In genomic region chr6:15304337-15305078, GRCh38 we compare ENCODE assay signal across 16 cellular contexts. TPM values are rescaled to one million over a fixed set of nuclear protein-coding genes. Genes with fewer than 3 reads are reported as not detected.
DNase-seq lines count a peak whose midpoint lies in the region; ATAC-seq and TF ChIP-seq lines count a peak whose summit lies in the region.
"Had no signal": no experiment of that assay in that cellular context is flagged by ENCODE, and none has a peak within 500 bp of the region (broad histone marks: within the 10 kb centered on the region; RNA-seq: fewer than 3 reads in every experiment).

No MANE protein-coding gene starts in this region.

- ATAC-seq in activated naive CD8-positive, alpha-beta T cell treated with anti-CD3 and anti-CD28 coated beads, Interleukin-2, amount 10 ng/mL, durations not matched to agents 7 days and 5 days (ENCODE audit: low read depth) = no peak
- no peak for ATAC-seq in natural killer cell
- no peak for ATAC-seq in HG02610 (IDR thresholded peaks at IDR 0.05; ENCODE audit: unreplicated experiment)
- ATAC-seq: right cardiac atrium had no signal

- DNase-seq in NCI-H146 (lab: John Stamatoyannopoulos, UW) = peak; percentile 22
- DNase-seq in NCI-H146 treated with DMSO at 0.1 percent for 48 hours (lab: John Stamatoyannopoulos, UW; ENCODE audit: unreplicated experiment) = no peak
- DNase-seq in HUDEP-2 (lab: John Stamatoyannopoulos, UW; ENCODE audit: unreplicated experiment in 76 of 76) = peak in 73 of 76 experiments; percentile 16 to 92 (median 68)
- no peak for DNase-seq in activated naive CD8-positive, alpha-beta T cell treated with anti-CD3 and anti-CD28 coated beads, Interleukin-2, amount 10 ng/mL, durations not matched to agents 7 days and 5 days
- DNase-seq in natural killer cell = no peak
- no peak for DNase-seq in COLO829 (ENCODE audit: low spot score)
- no peak for DNase-seq in NCI-H1092 treated with DMSO at 0.1 percent for 48 hours (lab: John Stamatoyannopoulos, UW)
- DNase-seq: H7; Kasumi-1; kidney glomerular epithelial cell; NCI-H187; NCI-H526 treated with DMSO at 0.1 percent for 48 hours; right cardiac atrium; stimulated activated CD4-positive, alpha-beta T cell treated with anti-CD3 and anti-CD28 coated beads, Interleukin-4, amount 100 ng/mL, for 24 hours; stimulated activated naive B cell treated with anti-CD40 and anti-IgM and Interleukin-4, amounts not matched to agents 10 μg/mL and 1 μg/mL and 100 μg/mL, for 72 hours had no signal

- POLR2A ChIA-PET in activated naive CD8-positive, alpha-beta T cell treated with anti-CD3 and anti-CD28 coated beads, Interleukin-2, amount 10 ng/mL, durations not matched to agents 7 days and 5 days (lab: Charles Lee) = interaction anchor here (0.7 to 1.5 kb wide), 5 partner anchors 40 to 135 kb away, joined by 3 to 5 read pairs (median 4); partner anchors contain the start of gene JARID2

- H3K27me3 Mint-ChIP-seq in activated naive CD8-positive, alpha-beta T cell treated with anti-CD3 and anti-CD28 coated beads, Interleukin-2, amount 10 ng/mL, durations not matched to agents 7 days and 5 days = no peaks in the 10 kb centered on the region
- H3K27me3 Mint-ChIP-seq in natural killer cell (ENCODE audit: low read depth in 2 of 2) = no peaks in the 10 kb centered on the region
- H3K27me3 Mint-ChIP-seq: stimulated activated naive B cell treated with anti-CD40 and anti-IgM and Interleukin-4, amounts not matched to agents 10 μg/mL and 1 μg/mL and 100 μg/mL, for 72 hours had no signal

- H3K36me3 Mint-ChIP-seq in activated naive CD8-positive, alpha-beta T cell treated with anti-CD3 and anti-CD28 coated beads, Interleukin-2, amount 10 ng/mL, durations not matched to agents 7 days and 5 days = peaks cover 6% of the 10 kb centered on the region
- H3K36me3 Mint-ChIP-seq in natural killer cell = no peaks in the 10 kb centered on the region

- H3K9me3 Mint-ChIP-seq in activated naive CD8-positive, alpha-beta T cell treated with anti-CD3 and anti-CD28 coated beads, Interleukin-2, amount 10 ng/mL, durations not matched to agents 7 days and 5 days = no peaks in the 10 kb centered on the region
- H3K9me3 Mint-ChIP-seq in natural killer cell = no peaks in the 10 kb centered on the region
- H3K9me3 Mint-ChIP-seq: stimulated activated naive B cell treated with anti-CD40 and anti-IgM and Interleukin-4, amounts not matched to agents 10 μg/mL and 1 μg/mL and 100 μg/mL, for 72 hours had no signal

- intact Hi-C loops in natural killer cell (cut with micrococcal nuclease) = no loop called here

- peaks cover 71% of the 10 kb centered on the region for H3K4me1 Mint-ChIP-seq in activated naive CD8-positive, alpha-beta T cell treated with anti-CD3 and anti-CD28 coated beads, Interleukin-2, amount 10 ng/mL, durations not matched to agents 7 days and 5 days
- H3K4me1 Mint-ChIP-seq in natural killer cell = peaks cover 80 to 84% of the 10 kb centered on the region in 2 donors

- H3K4me3 Mint-ChIP-seq in activated naive CD8-positive, alpha-beta T cell treated with anti-CD3 and anti-CD28 coated beads, Interleukin-2, amount 10 ng/mL, durations not matched to agents 7 days and 5 days = peak overlapping the region; percentile 75
- H3K4me3 Mint-ChIP-seq in natural killer cell = peak overlapping the region; percentile 63

- H3K27ac Mint-ChIP-seq in activated naive CD8-positive, alpha-beta T cell treated with anti-CD3 and anti-CD28 coated beads, Interleukin-2, amount 10 ng/mL, durations not matched to agents 7 days and 5 days = peak overlapping the region; percentile 96
- H3K27ac Mint-ChIP-seq in natural killer cell = peak overlapping the region; percentile 93 to 95

- no peak for TF ChIP-seq CTCF in natural killer cell (IDR thresholded peaks at IDR 0.05)

RNA-seq across cellular contexts. Expression of gene JARID2, which starts 58.6 kb away (rescaled TPM):
- total RNA-seq in activated naive CD8-positive, alpha-beta T cell treated with anti-CD3 and anti-CD28 coated beads, Interleukin-2, amount 10 ng/mL, durations not matched to agents 7 days and 5 days = 10 to 100 TPM; 30.0 to 31.5 TPM
- 10 to 100 TPM; 49.9 to 60.9 (median 60.5) TPM for total RNA-seq in natural killer cell

Comparison
In these comparisons a context has a peak if more than half of its experiments do, and no peak if none do; other contexts are left out.
1. DNase-seq: peak in NCI-H146 (single experiment) and HUDEP-2 (73 of 76); none in NCI-H146 treated with DMSO at 0.1 percent for 48 hours (single experiment), activated naive CD8-positive, alpha-beta T cell treated with anti-CD3 and anti-CD28 coated beads, Interleukin-2, amount 10 ng/mL, durations not matched to agents 7 days and 5 days (single experiment), natural killer cell (single experiment), COLO829 (single experiment) and NCI-H1092 treated with DMSO at 0.1 percent for 48 hours (single experiment).